Comparison of ENCODE assay signal across 1 cellular context in genomic region chr19:33785795-33786194, GRCh38.
TF ChIP-seq lines count a peak whose summit lies in the region.

No MANE protein-coding gene starts in this region.

TF ChIP-seq in IMR-90, 13 proteins besides CTCF, POLR2A, EP300 and RAD21:
- TF ChIP-seq MAZ (IDR thresholded peaks at IDR 0.05; ENCODE audit: borderline replicate concordance, low read depth, low read length) (no peak), BHLHE40 (IDR thresholded peaks at IDR 0.05; ENCODE audit: low read depth, low read length) (no peak), MAFK (IDR thresholded peaks at IDR 0.05; ENCODE audit: low read depth, low read length) (no peak), MXI1 (IDR thresholded peaks at IDR 0.05; ENCODE audit: borderline replicate concordance, low read depth, low read length) (no peak), RFX5 (IDR thresholded peaks at IDR 0.05; ENCODE audit: low read depth, low read length) (no peak)
